ENCODE assay signal across 8 cellular contexts in the genomic region with DNA sequence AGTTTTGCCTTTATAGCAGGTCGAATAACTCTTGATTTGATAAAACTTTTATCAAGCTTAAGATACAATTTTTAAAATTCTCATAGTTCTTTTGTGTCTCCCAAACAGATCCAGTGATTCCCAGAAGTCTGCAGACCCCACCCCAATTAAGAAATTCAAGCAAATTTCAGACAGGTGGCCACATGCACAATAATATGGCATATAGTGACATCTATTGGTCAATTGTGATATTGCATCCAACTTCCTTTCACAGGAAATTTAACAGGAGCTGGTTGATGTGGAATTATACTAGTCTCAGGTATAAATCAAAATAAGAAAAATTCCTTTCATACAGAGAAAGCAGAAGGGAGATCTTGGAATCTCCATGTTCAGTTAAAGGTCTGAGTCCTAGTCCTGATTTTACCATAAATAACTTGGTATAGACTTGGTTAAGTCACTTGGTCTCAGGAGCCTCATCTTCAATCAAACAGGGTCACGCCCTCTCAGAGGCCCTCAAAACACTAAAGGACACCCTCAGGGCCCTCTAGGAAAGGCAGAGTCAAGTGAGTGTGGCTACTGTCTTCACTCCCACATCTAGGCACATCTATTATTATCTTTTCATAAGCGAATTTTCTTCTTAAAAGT. TPM values are rescaled to one million over a fixed set of nuclear protein-coding genes. Genes with fewer than 3 reads are reported as not detected.
DNase-seq lines count a peak whose midpoint lies in the region; ATAC-seq, FAIRE-seq and TF ChIP-seq lines count a peak whose summit lies in the region.

No MANE protein-coding gene starts in this region.

- no peak for TF ChIP-seq EP300 in K562 (IDR thresholded peaks at IDR 0.05; ENCODE audit: low read length)

- peak; percentile 59 for FAIRE-seq in K562 (lab: Jason Lieb, UNC)

- in situ Hi-C loops in K562 (cut with MboI): loop anchor here (5.0 kb wide), 2 partner anchors 70 to 210 kb away; no protein-coding TSS in a partner anchor

- H4K20me1 ChIP-seq in K562 (replicated peaks; ENCODE audit: control insufficient read depth, insufficient read depth, low read length): no peaks in the 10 kb centered on the region

- H3K79me2 ChIP-seq in K562 (ENCODE audit: control insufficient read depth, insufficient read depth, low read length): no peaks in the 10 kb centered on the region

- TF ChIP-seq POLR2A in K562 (conservative IDR thresholded peaks at IDR 0.05): no peak

- no peak overlapping the region for H3K4me3 ChIP-seq in K562
- H3K4me3 ChIP-seq in lung: no peak overlapping the region

- CTCF ChIA-PET in K562 (lab: Yijun Ruan, JAX; ENCODE audit: low intra/inter-chr PET ratio): interaction anchor here (0.6 to 4.7 kb wide), 9 partner anchors 10 to 875 kb away, joined by 3 to 75 read pairs (median 5); no protein-coding TSS in a partner anchor

- WGBS in K562 (ENCODE audit: insufficient coverage, low coverage, missing lambda C conversion rate): 6% methylated on average over 3 of the region's 3 CpGs
- 70 to 71% methylated on average over 3 of the region's 3 CpGs for WGBS in lung, 2 donors

- H3K9me3 ChIP-seq in K562 (replicated peaks; ENCODE audit: control insufficient read depth, insufficient read depth, low read depth, low read length) (no peaks in the 10 kb centered on the region), lung (ENCODE audit: control insufficient read depth in 2 of 2, insufficient read depth in 1 of 2, low read length in 1 of 2) (no peaks in the 10 kb centered on the region)

- peak; percentile 84 to 88 for TF ChIP-seq RAD21 in K562 (CRISPR knock-in tag; conservative IDR thresholded peaks at IDR 0.05 in 1 of 2, IDR thresholded peaks at IDR 0.05 in 1 of 2)

- H3K36me3 ChIP-seq in K562 (ENCODE audit: control insufficient read depth, insufficient read depth, low read length) (no peaks in the 10 kb centered on the region), lung (ENCODE audit: control insufficient read depth in 2 of 2, insufficient read depth in 2 of 2, low read length in 2 of 2) (no peaks in the 10 kb centered on the region)

- H3K9me1 ChIP-seq in K562 (ENCODE audit: control insufficient read depth, insufficient read depth, low read length): no peaks in the 10 kb centered on the region

- POLR2A ChIA-PET in K562 (lab: Yijun Ruan, JAX): interaction anchor here (0.6 to 1.8 kb wide), 10 partner anchors 11 to 208 kb away, joined by 3 to 10 read pairs (median 3); no protein-coding TSS in a partner anchor

- no peak overlapping the region for H3K27ac Mint-ChIP-seq in activated T-helper 17 cell treated with anti-CD3 and anti-CD28 coated beads, Interleukin-2, amount 50 U/mL, for 72 hours

- H3K27ac ChIP-seq in K562 (ENCODE audit: extremely low read depth, low read depth, low read length) (no peak overlapping the region), lung (ENCODE audit: low read depth in 1 of 2, low read length in 1 of 2) (no peak overlapping the region)

- no peaks in the 10 kb centered on the region for H3K36me3 Mint-ChIP-seq in activated T-helper 17 cell treated with anti-CD3 and anti-CD28 coated beads, Interleukin-2, amount 50 U/mL, for 72 hours (ENCODE audit: low read depth)

- H3K4me3 Mint-ChIP-seq in activated T-helper 17 cell treated with anti-CD3 and anti-CD28 coated beads, Interleukin-2, amount 50 U/mL, for 72 hours: no peak overlapping the region

- H3K4me1 Mint-ChIP-seq in activated T-helper 17 cell treated with anti-CD3 and anti-CD28 coated beads, Interleukin-2, amount 50 U/mL, for 72 hours: no peaks in the 10 kb centered on the region

- H3K4me1 ChIP-seq in K562 (replicated peaks in 1 of 2; ENCODE audit: control insufficient read depth in 2 of 2, insufficient read depth in 2 of 2, low read length in 2 of 2) (no peaks in the 10 kb centered on the region), lung (ENCODE audit: control insufficient read depth in 2 of 2, insufficient read depth in 2 of 2, low read length in 2 of 2) (no peaks in the 10 kb centered on the region)

- H3K9me3 Mint-ChIP-seq in activated T-helper 17 cell treated with anti-CD3 and anti-CD28 coated beads, Interleukin-2, amount 50 U/mL, for 72 hours: no peaks in the 10 kb centered on the region

- H3K27me3 ChIP-seq in K562 (ENCODE audit: control insufficient read depth in 2 of 2, insufficient read depth in 2 of 2, low read length in 2 of 2): peaks cover 0 to 2% of the 10 kb centered on the region in 2 experiments; a peak in 2 of 5 replicates
- H3K27me3 ChIP-seq in lung (ENCODE audit: control insufficient read depth, insufficient read depth): no peaks in the 10 kb centered on the region

- H3K9ac ChIP-seq in K562 (ENCODE audit: insufficient read depth in 1 of 2, low read depth in 2 of 2, low read length in 2 of 2): no peak overlapping the region

- TF ChIP-seq CTCF in K562 (IDR thresholded peaks at IDR 0.05 in 2 of 3, conservative IDR thresholded peaks at IDR 0.05 in 1 of 3; ENCODE audit: insufficient read depth in 2 of 3, low read depth in 1 of 3, low read length in 3 of 3) (peak; percentile 69 to 83 (median 73); a peak in 5 of 6 replicates), lung (IDR thresholded peaks at IDR 0.05; ENCODE audit: control extremely low read depth, extremely low read depth) (peak; percentile 70)

- peaks cover 3% of the 10 kb centered on the region for H3K27me3 Mint-ChIP-seq in activated T-helper 17 cell treated with anti-CD3 and anti-CD28 coated beads, Interleukin-2, amount 50 U/mL, for 72 hours

- BruUV-seq in K562 (replicated peaks; lab: Mats Ljungman, UMichigan): no TSS peak

- H3K4me2 ChIP-seq in K562 (ENCODE audit: insufficient read depth, low read length): no peak overlapping the region

- intact Hi-C loops in K562 (cut with micrococcal nuclease): loop anchor here (1.0 to 5.0 kb wide), 3 partner anchors 171 to 225 kb away; a partner anchor contains a TSS

- H2AFZ ChIP-seq in K562 (ENCODE audit: low read depth, low read length): no peak overlapping the region

- ATAC-seq in K562: peak; percentile 57
- no peak for ATAC-seq in lung (ENCODE audit: insufficient read depth, low FRiP score)
- ATAC-seq in activated T-helper 17 cell treated with anti-CD3 and anti-CD28 coated beads, Interleukin-2, amount 50 U/mL, for 72 hours (replicated peaks): no peak
- no peak for ATAC-seq in HG02870 (IDR thresholded peaks at IDR 0.05; ENCODE audit: unreplicated experiment)
- ATAC-seq in HG03521 (IDR thresholded peaks at IDR 0.05; ENCODE audit: unreplicated experiment): no peak

- peak; percentile 45 for DNase-seq in NCI-H2171 treated with DMSO at 0.1 percent for 48 hours (lab: John Stamatoyannopoulos, UW)
- no peak for DNase-seq in NCI-H2171 (lab: John Stamatoyannopoulos, UW)
- peak; percentile 41 for DNase-seq in NCI-H1694 treated with DMSO at 0.1 percent for 48 hours (lab: John Stamatoyannopoulos, UW)
- peak; percentile 25 to 54 (median 46) for DNase-seq in K562 (ENCODE audit: extremely low read depth in 1 of 4, low spot score in 3 of 4)
- DNase-seq in lung (ENCODE audit: low spot score): no peak

TF ChIP-seq in K562, 482 proteins besides CTCF, POLR2A, EP300 and RAD21 (continues in another document):
- TF ChIP-seq SMC3 (conservative IDR thresholded peaks at IDR 0.05; ENCODE audit: insufficient read depth, low read depth, low read length): peak; percentile 58; the same call in 1 of the 2 replicates

RNA-seq across cellular contexts. Expression of a gene that starts 24.1 kb away (rescaled TPM):
- total RNA-seq in K562 (2011; cell fraction: chromatin; rRNA removed; ENCODE audit: low replicate concordance): 6.0 and 9.3 TPM in 2 replicates
- total RNA-seq in K562 (2011; cell fraction: nucleolus; rRNA removed): 5.7 and 6.2 TPM in 2 replicates
- total RNA-seq in K562 (2011; cell fraction: nucleoplasm; rRNA removed): 10.0 and 15.0 TPM in 2 replicates
- total RNA-seq in K562 (2014; rRNA removed) (2.6 and 3.8 TPM in 2 replicates), K562 (2014; rRNA removed; fragmentation: Illumina TruSeq; extraction: Trizol) (5.0 and 5.1 TPM in 2 replicates), K562 (2015; rRNA removed; fragmentation: Illumina TruSeq; extraction: Trizol) (4.2 and 4.7 TPM in 2 replicates), K562 (2021) (4.0 and 4.3 TPM in 2 replicates), lung (1 to 10 TPM; 7.5 to 9.1 TPM)
- polyA plus RNA-seq in K562 (2011; rRNA removed) (4.7 and 5.1 TPM in 2 replicates), K562 (2014; fragmentation: Illumina TruSeq; extraction: Trizol) (5.4 and 6.7 TPM in 2 replicates), K562 (2014; fragmentation: Nextera tagmentation; extraction: Ambion mirVana) (1 to 10 TPM; 3.0 to 3.4 TPM), K562 (2014; rRNA removed) (4.0 and 4.8 TPM in 2 replicates), lung (1 to 10 TPM; 3.7 to 3.9 TPM)
- polyA plus RNA-seq in K562 (2011; cell fraction: cytosol; rRNA removed): 3.9 and 4.9 TPM in 2 replicates
- polyA plus RNA-seq in K562 (2011; cell fraction: nucleus; rRNA removed): 4.5 and 5.2 TPM in 2 replicates
- polyA plus RNA-seq in K562 (2012): 4.4 and 5.1 TPM in 2 replicates
- polyA minus RNA-seq in K562 (2011; rRNA and poly(A)+ RNA removed): 3.0 and 3.3 TPM in 2 replicates
- 1.4 and 1.9 TPM in 2 replicates for polyA minus RNA-seq in K562 (2011; cell fraction: cytosol; rRNA and poly(A)+ RNA removed)
- polyA minus RNA-seq in K562 (2011; cell fraction: nucleus; rRNA and poly(A)+ RNA removed): 2.4 and 4.1 TPM in 2 replicates
- 1 to 10 TPM; 3.5 to 4.2 TPM for total RNA-seq in activated T-helper 17 cell treated with anti-CD3 and anti-CD28 coated beads, Interleukin-2, amount 50 U/mL, for 72 hours

RNA-seq across cellular contexts. Expression of a gene that starts 53.7 kb away (rescaled TPM):
- not detected in 2 replicates for total RNA-seq in K562 (2011; cell fraction: chromatin; rRNA removed; ENCODE audit: low replicate concordance)
- not detected in 2 replicates for total RNA-seq in K562 (2011; cell fraction: nucleolus; rRNA removed)
- total RNA-seq in K562 (2011; cell fraction: nucleoplasm; rRNA removed): not detected in 2 replicates
- total RNA-seq in K562 (2014; rRNA removed) (not detected in 2 replicates), K562 (2014; rRNA removed; fragmentation: Illumina TruSeq; extraction: Trizol) (not detected in 2 replicates), K562 (2015; rRNA removed; fragmentation: Illumina TruSeq; extraction: Trizol) (not detected in 2 replicates), K562 (2021) (not detected in 2 replicates), lung (under 1 TPM; 0.43 to 0.74 TPM)
- polyA plus RNA-seq in K562 (2011; rRNA removed) (0.13 TPM in 1 of 2 replicates, not detected in the other), K562 (2014; fragmentation: Illumina TruSeq; extraction: Trizol) (0.25 TPM in 1 of 2 replicates, not detected in the other), K562 (2014; fragmentation: Nextera tagmentation; extraction: Ambion mirVana) (under 1 TPM in 1 of 2 experiments, not detected in 1; 0.21 TPM), K562 (2014; rRNA removed) (not detected in 2 replicates), lung (under 1 TPM; 0.37 to 0.38 TPM)
- not detected in 2 replicates for polyA plus RNA-seq in K562 (2011; cell fraction: cytosol; rRNA removed)
- polyA plus RNA-seq in K562 (2011; cell fraction: nucleus; rRNA removed): not detected in 2 replicates
- polyA plus RNA-seq in K562 (2012): 0.19 TPM in 1 of 2 replicates, not detected in the other
- polyA minus RNA-seq in K562 (2011; rRNA and poly(A)+ RNA removed): not detected in 2 replicates
- polyA minus RNA-seq in K562 (2011; cell fraction: cytosol; rRNA and poly(A)+ RNA removed): not detected in 2 replicates
- not detected in 2 replicates for polyA minus RNA-seq in K562 (2011; cell fraction: nucleus; rRNA and poly(A)+ RNA removed)
- not detected for total RNA-seq in activated T-helper 17 cell treated with anti-CD3 and anti-CD28 coated beads, Interleukin-2, amount 50 U/mL, for 72 hours

Comparison
In these comparisons a context has a peak if more than half of its experiments do, and no peak if none do; other contexts are left out.
1. DNase-seq: peak in NCI-H2171 treated with DMSO at 0.1 percent for 48 hours (single experiment), NCI-H1694 treated with DMSO at 0.1 percent for 48 hours (single experiment) and K562 (4 of 4); none in NCI-H2171 (single experiment) and lung (single experiment).